ENCODE assay signal across 34 cellular contexts in the genomic region with DNA sequence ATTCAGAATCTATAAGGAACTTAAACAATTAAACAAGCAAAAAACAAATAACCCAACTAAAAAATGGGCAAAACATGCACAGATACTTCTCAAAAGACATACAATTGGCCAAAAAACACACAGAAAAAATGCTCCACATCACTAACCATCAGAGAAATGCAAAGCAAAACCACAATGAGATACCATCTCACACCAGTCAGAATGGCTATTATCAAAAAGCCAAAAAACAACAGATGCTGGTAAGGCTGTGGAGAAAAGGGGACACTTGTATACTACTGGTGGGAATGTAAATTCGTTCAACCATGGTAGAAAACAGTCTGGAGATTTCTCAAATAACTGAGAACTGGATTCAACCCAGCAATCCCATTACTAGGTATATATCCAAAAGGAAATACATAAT. TPM values are rescaled to one million over a fixed set of nuclear protein-coding genes. Genes with fewer than 3 reads are reported as not detected.
"Had no signal": no experiment of that assay in that cellular context is flagged by ENCODE, and none has a peak within 500 bp of the region (broad histone marks: within the 10 kb centered on the region; RNA-seq: fewer than 3 reads in every experiment).

No MANE protein-coding gene starts in this region.

- DNase-seq: activated CD4-positive, alpha-beta T cell treated with anti-CD3 and anti-CD28 coated beads for 36 hours; activated CD4-positive, alpha-beta T cell treated with anti-CD3 and anti-CD28 coated beads, Interleukin-2, amount 50 U/mL, for 4 hours; activated CD4-positive, CD25-positive, alpha-beta regulatory T cell; activated CD8-positive, alpha-beta memory T cell treated with anti-CD3 and anti-CD28 coated beads for 24 hours; activated effector memory CD4-positive, alpha-beta T cell treated with Interleukin-2 at 50 U/mL for 16 hours; activated naive CD4-positive, alpha-beta T cell treated with Interleukin-2 at 50 U/mL for 16 hours; anterior cingulate cortex; dermis blood vessel endothelial cell; effector CD4-positive, alpha-beta T cell; foreskin keratinocyte; heart left ventricle; hypothalamus; naive thymus-derived CD4-positive, alpha-beta T cell; ovary; retina; stimulated activated CD4-positive, alpha-beta T cell treated with anti-CD3 and anti-CD28 coated beads, Interleukin-4, amount 100 ng/mL, for 24 hours; stomach; T1000; thyroid gland; upper lobe of left lung had no signal

- H3K27ac ChIP-seq: esophagus muscularis mucosa, foreskin keratinocyte, heart left ventricle, ovary, prostate gland, skin epidermis, stomach, thyroid gland, upper lobe of left lung, vagina had no signal

- H3K4me3 Mint-ChIP-seq: activated CD4-positive, alpha-beta T cell treated with anti-CD3 and anti-CD28 coated beads for 36 hours; activated naive CD8-positive, alpha-beta T cell; central memory CD8-positive, alpha-beta T cell; mesothelial cell of epicardium; naive thymus-derived CD4-positive, alpha-beta T cell; stimulated activated memory B cell treated with anti-CD40 and anti-IgM and Interleukin-4, amounts not matched to agents 10 μg/mL and 1 μg/mL and 100 μg/mL, for 72 hours had no signal

- H3K4me3 ChIP-seq: esophagus muscularis mucosa, heart left ventricle, ovary, prostate gland, skin epidermis, stomach, thyroid gland, upper lobe of left lung, vagina had no signal

- H3K9me3 ChIP-seq: esophagus muscularis mucosa, heart left ventricle, ovary, prostate gland, stomach, thyroid gland, upper lobe of left lung, vagina had no signal

- H3K36me3 Mint-ChIP-seq: mesothelial cell of epicardium; stimulated activated memory B cell treated with anti-CD40 and anti-IgM and Interleukin-4, amounts not matched to agents 10 μg/mL and 1 μg/mL and 100 μg/mL, for 72 hours had no signal

- H3K4me1 Mint-ChIP-seq: mesothelial cell of epicardium had no signal

- H3K36me3 ChIP-seq: esophagus muscularis mucosa, heart left ventricle, ovary, prostate gland, stomach, thyroid gland, upper lobe of left lung, vagina had no signal

- ATAC-seq: activated CD4-positive, alpha-beta T cell treated with anti-CD3 and anti-CD28 coated beads for 36 hours; foreskin keratinocyte; heart left ventricle; naive thymus-derived CD4-positive, alpha-beta T cell; sciatic nerve; stimulated activated memory B cell treated with anti-CD40 and anti-IgM and Interleukin-4, amounts not matched to agents 10 μg/mL and 1 μg/mL and 100 μg/mL, for 72 hours had no signal

- H3K27me3 Mint-ChIP-seq: activated CD4-positive, alpha-beta T cell treated with anti-CD3 and anti-CD28 coated beads for 36 hours; activated naive CD8-positive, alpha-beta T cell; central memory CD8-positive, alpha-beta T cell; stimulated activated memory B cell treated with anti-CD40 and anti-IgM and Interleukin-4, amounts not matched to agents 10 μg/mL and 1 μg/mL and 100 μg/mL, for 72 hours had no signal

- H3K9me3 Mint-ChIP-seq: central memory CD8-positive, alpha-beta T cell; mesothelial cell of epicardium had no signal

- H3K4me1 ChIP-seq: esophagus muscularis mucosa, foreskin keratinocyte, heart left ventricle, prostate gland, stomach, thyroid gland, upper lobe of left lung, vagina had no signal

- H3K27me3 ChIP-seq: ovary, stomach, thyroid gland, upper lobe of left lung, vagina had no signal

- H3K27ac Mint-ChIP-seq: activated CD4-positive, alpha-beta T cell treated with anti-CD3 and anti-CD28 coated beads for 36 hours; activated naive CD8-positive, alpha-beta T cell; mesothelial cell of epicardium; stimulated activated memory B cell treated with anti-CD40 and anti-IgM and Interleukin-4, amounts not matched to agents 10 μg/mL and 1 μg/mL and 100 μg/mL, for 72 hours had no signal

RNA-seq across cellular contexts. Expression of a gene that starts 24.8 kb away (rescaled TPM):
- total RNA-seq: bronchial epithelial cell, dermis blood vessel endothelial cell, esophagus muscularis mucosa, foreskin keratinocyte, heart left ventricle, kidney epithelial cell, lower leg skin, mesothelial cell of epicardium, stomach, vagina had no signal
- polyA plus RNA-seq: adipose tissue, foreskin keratinocyte, heart left ventricle, neural cell, ovary, stomach had no signal

RNA-seq across cellular contexts. Expression of a gene that starts 32.1 kb away (rescaled TPM):
- total RNA-seq: bronchial epithelial cell, dermis blood vessel endothelial cell, foreskin keratinocyte, kidney epithelial cell, mesothelial cell of epicardium had no signal
- polyA plus RNA-seq: foreskin keratinocyte had no signal
